9 cellular contexts compared by ENCODE assay signal in the genomic region with DNA sequence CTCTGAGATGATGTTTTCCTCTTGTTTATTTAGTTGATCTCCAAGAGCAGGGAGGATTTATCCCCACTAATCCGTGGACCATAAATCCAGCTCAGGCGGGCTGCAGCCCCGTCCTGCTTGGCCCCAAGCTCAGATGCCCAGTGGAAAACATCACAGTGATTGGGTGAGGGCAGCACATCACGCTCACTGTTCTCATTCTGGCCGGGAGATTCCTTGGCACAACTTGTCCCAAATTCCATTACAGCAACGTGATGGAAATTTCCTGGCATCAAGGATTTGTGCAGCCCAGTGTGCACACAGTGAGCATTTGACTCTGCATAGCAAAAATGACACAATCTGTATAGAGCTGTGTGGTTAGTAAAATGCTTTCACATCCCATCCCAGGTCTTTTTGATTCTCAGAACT.
DNase-seq lines count a peak whose midpoint lies in the region; ATAC-seq and TF ChIP-seq lines count a peak whose summit lies in the region.
"Had no signal": no experiment of that assay in that cellular context is flagged by ENCODE, and none has a peak within 500 bp of the region (broad histone marks: within the 10 kb centered on the region; RNA-seq: fewer than 3 reads in every experiment).

No MANE protein-coding gene starts in this region.

- peak; percentile 77 to 84 for ATAC-seq in lower lobe of right lung
- ATAC-seq in GM19023 (IDR thresholded peaks at IDR 0.05; ENCODE audit: unreplicated experiment) = no peak

- DNase-seq in NCI-H226 (peak; percentile 96), dermis microvascular lymphatic vessel endothelial cell (ENCODE audit: low read depth in 2 of 2) (peak; percentile 61 to 85), lower lobe of right lung (no peak), tibial artery (peak; percentile 79 to 92), RKO (ENCODE audit: low spot score) (no peak)
- DNase-seq in activated CD8-positive, alpha-beta memory T cell treated with anti-CD3 and anti-CD28 coated beads, Interleukin-2, amount 50 U/mL, for 48 hours = no peak
- no peak for DNase-seq in activated naive CD4-positive, alpha-beta T cell treated with anti-CD3 and anti-CD28 coated beads, Interleukin-2, amount 10 ng/mL, durations not matched to agents 7 days and 5 days
- DNase-seq: NCI-H510A had no signal

- H3K27me3 ChIP-seq in lower lobe of right lung (ENCODE audit: low read depth) (no peaks in the 10 kb centered on the region), tibial artery (no peaks in the 10 kb centered on the region)

- H3K4me1 ChIP-seq in lower lobe of right lung (peaks cover 28% of the 10 kb centered on the region), tibial artery (peaks cover 0 to 55% (median 34%) of the 10 kb centered on the region in 4 donors)

- H3K36me3 ChIP-seq in lower lobe of right lung (no peaks in the 10 kb centered on the region), tibial artery (no peaks in the 10 kb centered on the region)

- no peaks in the 10 kb centered on the region for H3K36me3 Mint-ChIP-seq in activated naive CD4-positive, alpha-beta T cell treated with anti-CD3 and anti-CD28 coated beads, Interleukin-2, amount 10 ng/mL, durations not matched to agents 7 days and 5 days

- H3K27ac Mint-ChIP-seq in activated naive CD4-positive, alpha-beta T cell treated with anti-CD3 and anti-CD28 coated beads, Interleukin-2, amount 10 ng/mL, durations not matched to agents 7 days and 5 days = no peak overlapping the region

- CTCF ChIA-PET in activated naive CD4-positive, alpha-beta T cell treated with anti-CD3 and anti-CD28 coated beads, Interleukin-2, amount 10 ng/mL, durations not matched to agents 7 days and 5 days (lab: Charles Lee) = no interaction called here

- no peak for TF ChIP-seq CTCF in lower lobe of right lung (IDR thresholded peaks at IDR 0.05)
- TF ChIP-seq CTCF in tibial artery (IDR thresholded peaks at IDR 0.05) = peak in 1 of 2 experiments; percentile 8

- H3K4me3 ChIP-seq in lower lobe of right lung = no peak overlapping the region
- H3K4me3 ChIP-seq in tibial artery = no peak overlapping the region

- peak overlapping the region; percentile 67 for H3K27ac ChIP-seq in lower lobe of right lung
- H3K27ac ChIP-seq in tibial artery = peak overlapping the region; percentile 77 to 82

- intact Hi-C loops in lower lobe of right lung (cut with DNase I) = no loop called here
- intact Hi-C loops in tibial artery (cut with DNase I; ENCODE audit: low total_unique reads) = loop anchor here (10.0 kb wide), 1 partner anchor 444 kb away; a partner anchor contains a TSS

- H3K4me3 Mint-ChIP-seq in activated naive CD4-positive, alpha-beta T cell treated with anti-CD3 and anti-CD28 coated beads, Interleukin-2, amount 10 ng/mL, durations not matched to agents 7 days and 5 days = no peak overlapping the region

- H3K9me3 ChIP-seq in lower lobe of right lung = no peaks in the 10 kb centered on the region
- H3K9me3 ChIP-seq in tibial artery = no peaks in the 10 kb centered on the region

- H3K4me1 Mint-ChIP-seq in activated naive CD4-positive, alpha-beta T cell treated with anti-CD3 and anti-CD28 coated beads, Interleukin-2, amount 10 ng/mL, durations not matched to agents 7 days and 5 days = no peaks in the 10 kb centered on the region

- peaks cover 9% of the 10 kb centered on the region for H3K27me3 Mint-ChIP-seq in activated naive CD4-positive, alpha-beta T cell treated with anti-CD3 and anti-CD28 coated beads, Interleukin-2, amount 10 ng/mL, durations not matched to agents 7 days and 5 days

- H3K9me3 Mint-ChIP-seq in activated naive CD4-positive, alpha-beta T cell treated with anti-CD3 and anti-CD28 coated beads, Interleukin-2, amount 10 ng/mL, durations not matched to agents 7 days and 5 days = no peaks in the 10 kb centered on the region

Comparison
In these comparisons a context has a peak if more than half of its experiments do, and no peak if none do; other contexts are left out.
1. DNase-seq: peak in NCI-H226 (single experiment), dermis microvascular lymphatic vessel endothelial cell (2 of 2) and tibial artery (2 of 2); none in lower lobe of right lung (single experiment), activated CD8-positive, alpha-beta memory T cell treated with anti-CD3 and anti-CD28 coated beads, Interleukin-2, amount 50 U/mL, for 48 hours (single experiment), activated naive CD4-positive, alpha-beta T cell treated with anti-CD3 and anti-CD28 coated beads, Interleukin-2, amount 10 ng/mL, durations not matched to agents 7 days and 5 days (single experiment) and RKO (single experiment).